ENCODE assay signal across 1 cellular context in the genomic region with DNA sequence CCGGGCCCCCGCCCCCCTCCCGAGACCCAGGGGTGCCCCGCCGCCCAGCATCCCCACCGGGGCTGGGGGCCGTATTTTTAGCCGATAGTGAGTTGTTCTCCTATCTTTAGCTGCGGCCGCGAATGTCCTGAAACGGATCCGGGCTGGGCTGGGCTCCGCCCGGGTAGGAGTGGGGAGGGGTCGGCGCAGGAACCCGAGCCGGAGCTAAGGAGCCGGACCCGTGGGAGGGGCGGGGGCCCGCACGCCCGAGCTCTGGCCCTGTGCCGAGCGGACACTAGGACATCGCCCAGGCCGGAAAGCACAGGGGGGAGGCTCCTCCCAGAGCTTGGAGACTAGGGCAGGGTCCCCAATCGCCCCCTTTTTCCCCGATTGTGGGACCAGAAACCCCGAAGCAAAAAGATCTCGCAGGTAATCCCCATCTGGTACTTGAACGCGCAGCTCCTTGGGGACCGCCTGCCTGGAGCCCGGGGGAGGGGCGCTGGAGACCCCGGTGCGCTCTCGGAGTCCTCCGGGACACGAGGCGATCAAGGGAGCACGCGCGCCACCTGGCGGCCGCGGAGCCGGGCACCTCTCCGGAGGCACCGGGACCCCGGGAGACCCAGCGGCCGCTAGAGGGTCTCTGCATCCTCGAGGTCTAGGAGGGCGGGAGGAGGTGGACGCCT.
TF ChIP-seq lines count a peak whose summit lies in the region.

No MANE protein-coding gene starts in this region.

TF ChIP-seq in WTC11, 78 proteins besides CTCF, POLR2A, EP300 and RAD21 (continued from another document):
- TF ChIP-seq FOXJ3 (CRISPR knock-in tag; IDR thresholded peaks at IDR 0.05; ENCODE audit: borderline replicate concordance) = no peak
- TF ChIP-seq, protein P1, sequence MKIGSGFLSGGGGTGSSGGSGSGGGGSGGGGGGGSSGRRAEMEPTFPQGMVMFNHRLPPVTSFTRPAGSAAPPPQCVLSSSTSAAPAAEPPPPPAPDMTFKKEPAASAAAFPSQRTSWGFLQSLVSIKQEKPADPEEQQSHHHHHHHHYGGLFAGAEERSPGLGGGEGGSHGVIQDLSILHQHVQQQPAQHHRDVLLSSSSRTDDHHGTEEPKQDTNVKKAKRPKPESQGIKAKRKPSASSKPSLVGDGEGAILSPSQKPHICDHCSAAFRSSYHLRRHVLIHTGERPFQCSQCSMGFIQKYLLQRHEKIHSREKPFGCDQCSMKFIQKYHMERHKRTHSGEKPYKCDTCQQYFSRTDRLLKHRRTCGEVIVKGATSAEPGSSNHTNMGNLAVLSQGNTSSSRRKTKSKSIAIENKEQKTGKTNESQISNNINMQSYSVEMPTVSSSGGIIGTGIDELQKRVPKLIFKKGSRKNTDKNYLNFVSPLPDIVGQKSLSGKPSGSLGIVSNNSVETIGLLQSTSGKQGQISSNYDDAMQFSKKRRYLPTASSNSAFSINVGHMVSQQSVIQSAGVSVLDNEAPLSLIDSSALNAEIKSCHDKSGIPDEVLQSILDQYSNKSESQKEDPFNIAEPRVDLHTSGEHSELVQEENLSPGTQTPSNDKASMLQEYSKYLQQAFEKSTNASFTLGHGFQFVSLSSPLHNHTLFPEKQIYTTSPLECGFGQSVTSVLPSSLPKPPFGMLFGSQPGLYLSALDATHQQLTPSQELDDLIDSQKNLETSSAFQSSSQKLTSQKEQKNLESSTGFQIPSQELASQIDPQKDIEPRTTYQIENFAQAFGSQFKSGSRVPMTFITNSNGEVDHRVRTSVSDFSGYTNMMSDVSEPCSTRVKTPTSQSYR (CRISPR knock-in tag; IDR thresholded peaks at IDR 0.05) = 0 out of 2 replicates have a peak, but pooled peaks have one; percentile 28
- TF ChIP-seq ZBTB43 (CRISPR knock-in tag; IDR thresholded peaks at IDR 0.05) = no peak; the same call in 1 of the 2 replicates
- TF ChIP-seq ATF2 (CRISPR knock-in tag; IDR thresholded peaks at IDR 0.05; ENCODE audit: borderline replicate concordance, low read depth) = no peak
- TF ChIP-seq PREB (CRISPR knock-in tag; IDR thresholded peaks at IDR 0.05; ENCODE audit: borderline replicate concordance) = no peak
- no peak for TF ChIP-seq IRF2 (CRISPR knock-in tag; IDR thresholded peaks at IDR 0.05; ENCODE audit: borderline replicate concordance, low read depth)
- TF ChIP-seq CREB1 (CRISPR knock-in tag; IDR thresholded peaks at IDR 0.05) = no peak
- TF ChIP-seq, protein P2, sequence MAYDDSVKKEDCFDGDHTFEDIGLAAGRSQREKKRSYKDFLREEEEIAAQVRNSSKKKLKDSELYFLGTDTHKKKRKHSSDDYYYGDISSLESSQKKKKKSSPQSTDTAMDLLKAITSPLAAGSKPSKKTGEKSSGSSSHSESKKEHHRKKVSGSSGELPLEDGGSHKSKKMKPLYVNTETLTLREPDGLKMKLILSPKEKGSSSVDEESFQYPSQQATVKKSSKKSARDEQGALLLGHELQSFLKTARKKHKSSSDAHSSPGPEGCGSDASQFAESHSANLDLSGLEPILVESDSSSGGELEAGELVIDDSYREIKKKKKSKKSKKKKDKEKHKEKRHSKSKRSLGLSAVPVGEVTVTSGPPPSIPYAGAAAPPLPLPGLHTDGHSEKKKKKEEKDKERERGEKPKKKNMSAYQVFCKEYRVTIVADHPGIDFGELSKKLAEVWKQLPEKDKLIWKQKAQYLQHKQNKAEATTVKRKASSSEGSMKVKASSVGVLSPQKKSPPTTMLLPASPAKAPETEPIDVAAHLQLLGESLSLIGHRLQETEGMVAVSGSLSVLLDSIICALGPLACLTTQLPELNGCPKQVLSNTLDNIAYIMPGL (CRISPR knock-in tag; IDR thresholded peaks at IDR 0.05) = peak; percentile 83
- peak; percentile 84 for TF ChIP-seq MAX (CRISPR knock-in tag; IDR thresholded peaks at IDR 0.05)
